ENCODE assay signal across 8 cellular contexts in the genomic region with DNA sequence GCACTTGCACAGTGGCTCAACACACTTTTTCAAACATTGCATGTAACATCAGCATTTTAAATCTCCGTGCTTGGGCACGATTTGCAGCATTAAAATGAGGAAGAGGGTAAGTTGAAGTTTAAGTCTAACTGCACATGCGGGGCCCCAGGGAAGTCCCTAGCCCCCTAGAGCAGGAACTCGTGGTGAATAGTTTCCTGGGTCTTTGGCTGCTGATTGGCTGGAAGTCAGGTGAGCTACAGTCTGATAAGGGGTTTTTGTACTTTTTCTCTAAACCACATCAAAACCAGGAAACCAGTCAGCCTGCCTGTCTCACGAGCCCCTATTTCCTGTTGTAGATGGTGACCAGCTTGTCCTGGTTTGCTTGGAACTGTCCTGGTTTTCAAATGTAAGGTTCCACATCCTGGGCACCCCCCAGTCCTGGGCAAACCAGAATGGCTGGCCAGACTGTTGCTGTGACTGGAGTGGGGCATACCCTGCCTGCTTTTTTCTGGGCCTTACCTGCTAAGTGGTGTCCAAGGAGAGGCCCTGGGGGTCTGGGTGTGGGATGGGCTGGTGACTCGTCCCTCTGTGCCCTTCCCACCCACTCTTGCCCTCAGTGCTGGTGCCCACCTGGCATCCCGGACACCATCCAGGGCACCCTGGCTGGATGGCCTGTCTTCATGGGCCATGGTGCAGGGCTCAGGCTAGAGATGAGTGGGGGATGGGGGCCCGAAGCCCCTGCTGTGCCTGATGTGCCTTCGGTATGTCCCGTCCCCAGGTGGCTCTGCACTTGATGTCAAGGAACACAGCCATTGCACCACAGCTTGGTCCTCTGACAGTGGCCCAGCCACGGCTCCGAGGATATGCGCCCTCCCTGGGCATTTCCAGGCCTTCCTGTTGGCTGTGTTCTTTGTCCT. TPM values are rescaled to one million over a fixed set of nuclear protein-coding genes. Genes with fewer than 3 reads are reported as not detected.
A peak's percentile ranks its signal among the peaks of the same experiment; 100 is the strongest.
DNase-seq lines count a peak whose midpoint lies in the region; ATAC-seq lines count a peak whose summit lies in the region.

No MANE protein-coding gene starts in this region.

- peak; percentile 87 for ATAC-seq in GM18502 (IDR thresholded peaks at IDR 0.05; ENCODE audit: poor library complexity, unreplicated experiment)
- peak; percentile 73 for ATAC-seq in HG02763 (IDR thresholded peaks at IDR 0.05; ENCODE audit: unreplicated experiment)
- ATAC-seq in sciatic nerve = no peak

- intact Hi-C loops in sciatic nerve (cut with DNase I) = no loop called here

- H3K9me3 ChIP-seq in mesodermal cell (ENCODE audit: control insufficient read depth, low read length) (no peaks in the 10 kb centered on the region), thymus (ENCODE audit: control insufficient read depth) (peaks cover 1% of the 10 kb centered on the region)

- H3K4me1 ChIP-seq in mesodermal cell (ENCODE audit: control insufficient read depth, insufficient read depth, low read length, poor library complexity, severe bottlenecking) = peaks cover 21% of the 10 kb centered on the region
- peaks cover 60% of the 10 kb centered on the region for H3K4me1 ChIP-seq in thymus (ENCODE audit: control insufficient read depth, insufficient read depth, low read length)

- DNase-seq in OCI-M1 (lab: John Stamatoyannopoulos, UW) (peak; percentile 85), sciatic nerve (ENCODE audit: low spot score) (no peak), T1000 (lab: John Stamatoyannopoulos, UW) (no peak)
- DNase-seq in activated T-helper 1 cell treated with anti-CD3 and anti-CD28 coated beads, Interleukin-2, amount 50 U/mL, for 16 hours (ENCODE audit: low read depth in 1 of 2, low spot score in 1 of 2) = peak; percentile 48 to 68

- H3K27me3 ChIP-seq in thymus (ENCODE audit: control insufficient read depth, insufficient read depth) = no peaks in the 10 kb centered on the region

- H3K27ac ChIP-seq in mesodermal cell (ENCODE audit: low read depth, low read length, severe bottlenecking) (peak overlapping the region; percentile 74), thymus (ENCODE audit: low read depth) (peak overlapping the region; percentile 99)

- 86 to 88% methylated on average over 5 to 10 of the region's 13 CpGs for WGBS in mesodermal cell (ENCODE audit: insufficient coverage in 2 of 2), 2 experiments
- WGBS in thymus = 43% methylated on average over 13 of the region's 13 CpGs

- H3K36me3 ChIP-seq in mesodermal cell (ENCODE audit: control insufficient read depth, insufficient read depth, low read length) = no peaks in the 10 kb centered on the region
- no peaks in the 10 kb centered on the region for H3K36me3 ChIP-seq in thymus (ENCODE audit: control insufficient read depth, insufficient read depth)

- H3K4me3 ChIP-seq in mesodermal cell (ENCODE audit: extremely low read depth, insufficient read depth, low read length, poor library complexity, severe bottlenecking) (no peak overlapping the region), thymus (ENCODE audit: low read length) (peak overlapping the region; percentile 28)

RNA-seq across cellular contexts. Expression of gene SUN5, which starts 31.8 kb away (rescaled TPM):
- not detected for polyA plus RNA-seq in mesodermal cell (2013, experiment 1 of 2)
- polyA plus RNA-seq in mesodermal cell (2013, experiment 2 of 2) = not detected
- not detected for polyA plus RNA-seq in thymus
- not detected for total RNA-seq in sciatic nerve

RNA-seq across cellular contexts. Expression of gene BPIFB2, which starts 35.1 kb away (rescaled TPM):
- not detected for polyA plus RNA-seq in mesodermal cell (2013, experiment 1 of 2)
- polyA plus RNA-seq in mesodermal cell (2013, experiment 2 of 2) = not detected
- polyA plus RNA-seq in thymus = 0.73 TPM
- total RNA-seq in sciatic nerve = not detected

RNA-seq across cellular contexts. Expression of gene BPIFB6, which starts 59.0 kb away (rescaled TPM):
- polyA plus RNA-seq in mesodermal cell (2013, experiment 1 of 2) = not detected
- polyA plus RNA-seq in mesodermal cell (2013, experiment 2 of 2) = not detected
- polyA plus RNA-seq in thymus = 0.05 TPM
- total RNA-seq in sciatic nerve = not detected

Comparison
In these comparisons a context has a peak if more than half of its experiments do, and no peak if none do; other contexts are left out.
1. DNase-seq: peak in OCI-M1 (single experiment) and activated T-helper 1 cell treated with anti-CD3 and anti-CD28 coated beads, Interleukin-2, amount 50 U/mL, for 16 hours (2 of 2); none in sciatic nerve (single experiment) and T1000 (single experiment).